ENCODE assay signal across 35 cellular contexts in the genomic region with DNA sequence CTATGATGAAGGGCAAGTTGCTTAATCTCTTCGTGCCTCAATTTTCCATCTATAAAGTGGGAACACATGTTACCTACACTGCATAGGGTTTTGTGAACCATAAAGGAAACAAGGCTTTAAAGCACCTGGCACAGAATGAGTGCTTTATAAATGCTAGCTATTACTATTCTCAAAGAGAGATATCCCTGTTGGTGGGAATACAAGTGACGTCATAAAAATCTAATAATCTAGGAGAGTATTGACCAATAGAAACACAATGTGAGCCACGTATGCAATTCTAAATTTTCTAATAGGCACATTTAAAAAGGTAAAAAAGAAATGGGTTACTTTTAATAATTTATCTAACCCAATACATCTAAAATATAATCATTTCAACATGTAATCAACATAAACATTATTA.
"Had no signal": no experiment of that assay in that cellular context is flagged by ENCODE, and none has a peak within 500 bp of the region (broad histone marks: within the 10 kb centered on the region; RNA-seq: fewer than 3 reads in every experiment).

No MANE protein-coding gene starts in this region.

- DNase-seq: MG63, MM.1S, MV-4-11, NCI-H1048, NCI-H1092, NCI-H1092 treated with DMSO at 0.1 percent for 48 hours, NCI-H1105, NCI-H1105 treated with DMSO at 0.1 percent for 48 hours, NCI-H1417, NCI-H1417 treated with DMSO at 0.1 percent for 48 hours, NCI-H1436, NCI-H1436 treated with DMSO at 0.1 percent for 48 hours, NCI-H146, NCI-H1694, NCI-H1694 treated with DMSO at 0.1 percent for 48 hours, NCI-H187, NCI-H187 treated with DMSO at 0.1 percent for 48 hours, NCI-H1930, NCI-H2029, NCI-H2029 treated with DMSO at 0.1 percent for 48 hours, NCI-H2081, NCI-H2081 treated with DMSO at 0.1 percent for 48 hours, NCI-H2107, NCI-H2171, NCI-H2171 treated with DMSO at 0.1 percent for 48 hours, NCI-H2227 treated with DMSO at 0.1 percent for 48 hours, NCI-H226, NCI-H345, NCI-H446, NCI-H446 treated with DMSO at 0.1 percent for 48 hours, NCI-H510A, NCI-H510A treated with DMSO at 0.1 percent for 48 hours, NCI-H524, NCI-H524 treated with DMSO at 0.1 percent for 48 hours, NCI-H526 had no signal

- H3K27me3 ChIP-seq: MG63 had no signal

- H3K9me3 ChIP-seq: MG63 had no signal

- H3K4me3 ChIP-seq: MG63 had no signal

- H3K36me3 ChIP-seq: MG63 had no signal
